1 cellular context compared by ENCODE assay signal in genomic region chr4:763191-763810, GRCh38.
TF ChIP-seq lines count a peak whose summit lies in the region.

No MANE protein-coding gene starts in this region.

TF ChIP-seq in GM12878, 131 proteins besides CTCF, POLR2A, EP300 and RAD21:
- TF ChIP-seq POLR2AphosphoS5 (IDR thresholded peaks at IDR 0.05; ENCODE audit: low read length) (0 out of 2 replicates have a peak, but pooled peaks have one; percentile 8), NRF1 (conservative IDR thresholded peaks at IDR 0.05; ENCODE audit: low read depth, low read length) (no peak)
